ENCODE assay signal across 9 cellular contexts in genomic region chr6:138692978-138693909, GRCh38.
A peak's percentile ranks its signal among the peaks of the same experiment; 100 is the strongest.
DNase-seq lines count a peak whose midpoint lies in the region; ATAC-seq, FAIRE-seq and TF ChIP-seq lines count a peak whose summit lies in the region.
"Had no signal": no experiment of that assay in that cellular context is flagged by ENCODE, and none has a peak within 500 bp of the region (broad histone marks: within the 10 kb centered on the region; RNA-seq: fewer than 3 reads in every experiment).

No MANE protein-coding gene starts in this region.

- no peak for TF ChIP-seq CTCF in heart left ventricle (IDR thresholded peaks at IDR 0.05)
- no peak for TF ChIP-seq CTCF in ovary (IDR thresholded peaks at IDR 0.05)

- peak overlapping the region; percentile 82 for H3K4me3 Mint-ChIP-seq in activated naive CD8-positive, alpha-beta T cell treated with anti-CD3 and anti-CD28 coated beads for 36 hours

- no peaks in the 10 kb centered on the region for H3K36me3 Mint-ChIP-seq in activated naive CD8-positive, alpha-beta T cell treated with anti-CD3 and anti-CD28 coated beads for 36 hours

- no peak overlapping the region for H3K27ac Mint-ChIP-seq in activated naive CD8-positive, alpha-beta T cell treated with anti-CD3 and anti-CD28 coated beads for 36 hours

- no peaks in the 10 kb centered on the region for H3K9me3 ChIP-seq in heart left ventricle
- no peaks in the 10 kb centered on the region for H3K9me3 ChIP-seq in ovary

- 0 to 2% (median 1%) methylated on average over 44 to 92 of the region's 92 CpGs for WGBS in heart left ventricle, 4 donors
- 0 to 2% (median 1%) methylated on average over 73 to 89 of the region's 92 CpGs for WGBS in ovary, 3 donors

- H3K4me1 ChIP-seq in heart left ventricle (peaks cover 0 to 19% (median 4%) of the 10 kb centered on the region in 12 donors), ovary (ENCODE audit: insufficient read depth) (no peaks in the 10 kb centered on the region)

- intact Hi-C loops in heart left ventricle (cut with DNase I) (loop anchor here (2.0 to 10.0 kb wide), 8 partner anchors 69 to 288 kb away; partner anchors contain the start of gene HEBP2 (in 1 of the 10)), ovary (cut with DNase I) (no loop called here)

- ATAC-seq in GM21528 (IDR thresholded peaks at IDR 0.05; ENCODE audit: low FRiP score, unreplicated experiment): peak; percentile 65
- ATAC-seq in heart left ventricle: peak; percentile 48 to 69 (median 64)

- H3K9me3 Mint-ChIP-seq in activated naive CD8-positive, alpha-beta T cell treated with anti-CD3 and anti-CD28 coated beads for 36 hours: no peaks in the 10 kb centered on the region

- H3K36me3 ChIP-seq in heart left ventricle: no peaks in the 10 kb centered on the region
- H3K36me3 ChIP-seq in ovary: no peaks in the 10 kb centered on the region

- no peaks in the 10 kb centered on the region for H3K27me3 ChIP-seq in heart left ventricle
- no peaks in the 10 kb centered on the region for H3K27me3 ChIP-seq in ovary

- no peak for TF ChIP-seq EP300 in ovary (IDR thresholded peaks at IDR 0.05)

- DNase-seq in EH (ENCODE audit: low read depth): peak; percentile 71
- DNase-seq in HTR-8/SVneo (ENCODE audit: insufficient read length, low spot score): peak; percentile 46
- peak; percentile 49 for DNase-seq in activated naive CD8-positive, alpha-beta T cell treated with anti-CD3 and anti-CD28 coated beads for 36 hours
- peak; percentile 54 to 85 (median 67) for DNase-seq in heart left ventricle
- DNase-seq in ovary: peak; percentile 15 to 47 (median 33)
- DNase-seq in KG1 (lab: John Stamatoyannopoulos, UW): no peak

- H3K4me1 Mint-ChIP-seq in activated naive CD8-positive, alpha-beta T cell treated with anti-CD3 and anti-CD28 coated beads for 36 hours: peaks cover 8% of the 10 kb centered on the region

- TF ChIP-seq POLR2A in heart left ventricle (IDR thresholded peaks at IDR 0.05) (no peak), ovary (IDR thresholded peaks at IDR 0.05) (no peak)

- FAIRE-seq in HTR-8/SVneo (lab: Jason Lieb, UNC): peak; percentile 16
- FAIRE-seq: endometrium had no signal

- H3K4me3 ChIP-seq in heart left ventricle (peak overlapping the region; percentile 36 to 91 (median 72)), ovary (peak overlapping the region; percentile 58)

- H3K27me3 Mint-ChIP-seq in activated naive CD8-positive, alpha-beta T cell treated with anti-CD3 and anti-CD28 coated beads for 36 hours: peaks cover 50% of the 10 kb centered on the region

- H3K27ac ChIP-seq in heart left ventricle (peak overlapping the region; percentile 50 to 82 (median 68)), ovary (peak overlapping the region in 1 of 2 donors; percentile 33)

TF ChIP-seq in PFSK-1, 5 proteins besides CTCF, POLR2A, EP300 and RAD21:
- TF ChIP-seq TAF1 (IDR thresholded peaks at IDR 0.05; ENCODE audit: borderline replicate concordance, insufficient read depth, low read length) (peak; percentile 78; the same call in 1 of the 2 replicates), SIN3A (IDR thresholded peaks at IDR 0.05; ENCODE audit: borderline replicate concordance, insufficient read depth, low read length) (0 out of 2 replicates have a peak, but pooled peaks have one; percentile 50), FOXP2 (optimal IDR thresholded peaks at IDR 0.05; ENCODE audit: borderline replicate concordance, extremely low read depth, extremely low read length, insufficient read depth) (peak; percentile 37), REST (IDR thresholded peaks at IDR 0.05; ENCODE audit: insufficient read depth in 1 of 2, low read depth in 2 of 2, low read length in 2 of 2) (no peak), POLR2AphosphoS5 (IDR thresholded peaks at IDR 0.05; ENCODE audit: low read depth, low read length) (peak; percentile 80)

Comparison
In these comparisons a context has a peak if more than half of its experiments do, and no peak if none do; other contexts are left out.
1. intact Hi-C loops: an anchor here in heart left ventricle (2.0 to 10.0 kb wide); none called in ovary.